ENCODE assay signal across 26 cellular contexts in genomic region chr18:74256190-74256589, GRCh38. TPM values are rescaled to one million over a fixed set of nuclear protein-coding genes. Genes with fewer than 3 reads are reported as not detected.
DNase-seq lines count a peak whose midpoint lies in the region; ATAC-seq and TF ChIP-seq lines count a peak whose summit lies in the region.
"Had no signal": no experiment of that assay in that cellular context is flagged by ENCODE, and none has a peak within 500 bp of the region (broad histone marks: within the 10 kb centered on the region; RNA-seq: fewer than 3 reads in every experiment).

No MANE protein-coding gene starts in this region.

- WGBS in HUES64: 56% methylated on average over 5 of the region's 5 CpGs
- WGBS in hepatocyte (ENCODE audit: low lambda C conversion rate, missing lambda C conversion rate): 45% methylated on average over 5 of the region's 5 CpGs
- WGBS in smooth muscle cell (ENCODE audit: low lambda C conversion rate): 18% methylated on average over 5 of the region's 5 CpGs

- H3K79me2 ChIP-seq in hepatocyte: peaks cover 15% of the 10 kb centered on the region
- H3K79me2 ChIP-seq in smooth muscle cell (ENCODE audit: low read depth): no peaks in the 10 kb centered on the region

- peak overlapping the region; percentile 13 for H3K4me2 ChIP-seq in hepatocyte
- H3K4me2 ChIP-seq in smooth muscle cell: peak overlapping the region; percentile 66
- H3K4me2 ChIP-seq: KMS-11 had no signal

- H3K9me3 ChIP-seq in HUES64 (ENCODE audit: insufficient read depth, low read depth, low read length) (no peaks in the 10 kb centered on the region), hepatocyte (ENCODE audit: low read depth) (no peaks in the 10 kb centered on the region), smooth muscle cell (replicated peaks; ENCODE audit: low read depth) (no peaks in the 10 kb centered on the region)
- H3K9me3 ChIP-seq: gastrocnemius medialis, pancreas had no signal

- H3K9me2 ChIP-seq in hepatocyte (replicated peaks; ENCODE audit: insufficient read depth): no peaks in the 10 kb centered on the region

- H3K27ac ChIP-seq in HUES64 (ENCODE audit: low read depth, low read length) (0 out of 2 replicates have a peak overlapping the region, but pooled peaks have one; percentile 7), hepatocyte (peak overlapping the region; percentile 39), smooth muscle cell (ENCODE audit: low read depth) (peak overlapping the region; percentile 39)
- H3K27ac ChIP-seq: gastrocnemius medialis, KMS-11 had no signal

- ATAC-seq in HG02938 (IDR thresholded peaks at IDR 0.05; ENCODE audit: unreplicated experiment) (no peak), GM21447 (IDR thresholded peaks at IDR 0.05; ENCODE audit: unreplicated experiment) (no peak), GM19455 (IDR thresholded peaks at IDR 0.05; ENCODE audit: unreplicated experiment) (no peak)
- ATAC-seq: CD8-positive, alpha-beta T cell; esophagus mucosa; gastrocnemius medialis; naive thymus-derived CD8-positive, alpha-beta T cell had no signal

- no peak overlapping the region for H3K4me3 ChIP-seq in HUES64 (ENCODE audit: low read length)
- no peak overlapping the region for H3K4me3 ChIP-seq in hepatocyte
- H3K4me3 ChIP-seq in smooth muscle cell: no peak overlapping the region
- H3K4me3 ChIP-seq: gastrocnemius medialis, pancreas had no signal

- peaks cover 24% of the 10 kb centered on the region for H3F3A ChIP-seq in smooth muscle cell (ENCODE audit: low read depth)

- TF ChIP-seq CTCF in hepatocyte (IDR thresholded peaks at IDR 0.05; ENCODE audit: poor library complexity): no peak
- no peak for TF ChIP-seq CTCF in smooth muscle cell (IDR thresholded peaks at IDR 0.05; ENCODE audit: borderline replicate concordance, insufficient read depth, poor library complexity, severe bottlenecking)

- H2AFZ ChIP-seq in hepatocyte (no peak overlapping the region), smooth muscle cell (ENCODE audit: low read depth) (no peak overlapping the region)

- peaks cover 29% of the 10 kb centered on the region for H3K4me1 ChIP-seq in HUES64 (ENCODE audit: insufficient read depth, low read length)
- peaks cover 25% of the 10 kb centered on the region for H3K4me1 ChIP-seq in hepatocyte (ENCODE audit: insufficient read depth)
- peaks cover 21% of the 10 kb centered on the region for H3K4me1 ChIP-seq in smooth muscle cell (ENCODE audit: low read depth)

- peak; percentile 47 for DNase-seq in cerebellar cortex (ENCODE audit: low spot score)
- DNase-seq in hepatocyte (ENCODE audit: low spot score): no peak
- DNase-seq in smooth muscle cell (lab: John Stamatoyannopoulos, UW; ENCODE audit: unreplicated experiment): no peak
- DNase-seq in SHP77 treated with DMSO at 0.1 percent for 48 hours (lab: John Stamatoyannopoulos, UW): no peak
- DNase-seq: activated CD4-positive, alpha-beta T cell treated with anti-CD3 and anti-CD28 coated beads, Interleukin-2, amount 10 ng/mL, durations not matched to agents 7 days and 5 days; CD8-positive, alpha-beta T cell; DMS153; effector CD8-positive, alpha-beta T cell; gastrocnemius medialis; GF-D8; kidney; mesenchymal stem cell; naive thymus-derived CD8-positive, alpha-beta T cell; NCI-H526 treated with DMSO at 0.1 percent for 48 hours; pancreas; stimulated activated CD4-positive, alpha-beta T cell treated with anti-CD3 and anti-CD28 coated beads, Interleukin-1b, Interleukin-23, amount 100 ng/mL, for 48 hours had no signal

- H3K27me3 ChIP-seq in HUES64 (ENCODE audit: insufficient read depth, low read length): no peaks in the 10 kb centered on the region
- no peaks in the 10 kb centered on the region for H3K27me3 ChIP-seq in hepatocyte
- no peaks in the 10 kb centered on the region for H3K27me3 ChIP-seq in smooth muscle cell (ENCODE audit: low read depth)
- H3K27me3 ChIP-seq: gastrocnemius medialis, pancreas had no signal

- H3K36me3 ChIP-seq in HUES64 (ENCODE audit: insufficient read depth, low read length): peaks cover 9% of the 10 kb centered on the region
- H3K36me3 ChIP-seq in hepatocyte (replicated peaks; ENCODE audit: insufficient read depth, low read depth): no peaks in the 10 kb centered on the region
- no peaks in the 10 kb centered on the region for H3K36me3 ChIP-seq in smooth muscle cell (ENCODE audit: low read depth)

- H3K9ac ChIP-seq in HUES64 (ENCODE audit: low read depth, low read length): no peak overlapping the region
- H3K9ac ChIP-seq in smooth muscle cell (ENCODE audit: low read depth): no peak overlapping the region
- H3K9ac ChIP-seq: KMS-11 had no signal

- H4K20me1 ChIP-seq in hepatocyte (ENCODE audit: insufficient read depth, poor library complexity, severe bottlenecking) (no peaks in the 10 kb centered on the region), smooth muscle cell (ENCODE audit: low read depth) (no peaks in the 10 kb centered on the region)

RNA-seq across cellular contexts. Expression of gene CYB5A, which starts 35.6 kb away (rescaled TPM):
- 79.3 TPM for polyA plus RNA-seq in HUES64 (2013, experiment 1 of 2)
- polyA plus RNA-seq in HUES64 (2013, experiment 2 of 2): 90.3 TPM
- total RNA-seq in hepatocyte (259 and 273 TPM in 2 replicates), smooth muscle cell (52.8 and 61.5 TPM in 2 replicates)
- polyA plus RNA-seq in hepatocyte (358 and 457 TPM in 2 replicates), smooth muscle cell (77.6 and 83.2 TPM in 2 replicates)

RNA-seq across cellular contexts. Expression of gene C18orf63, which starts 59.4 kb away (rescaled TPM):
- polyA plus RNA-seq in HUES64 (2013, experiment 1 of 2): not detected
- polyA plus RNA-seq in HUES64 (2013, experiment 2 of 2): not detected
- total RNA-seq in hepatocyte (not detected in 2 replicates), smooth muscle cell (not detected in 2 replicates)
- polyA plus RNA-seq in hepatocyte (not detected in 2 replicates), smooth muscle cell (not detected in 2 replicates)
- total RNA-seq: activated CD4-positive, alpha-beta T cell treated with anti-CD3 and anti-CD28 coated beads, Interleukin-2, amount 10 ng/mL, durations not matched to agents 7 days and 5 days; astrocyte; CD8-positive, alpha-beta T cell; chondrocyte; esophagus mucosa; gastrocnemius medialis; kidney; naive thymus-derived CD8-positive, alpha-beta T cell; pancreas; temporal lobe had no signal
- polyA plus RNA-seq: AG04450; naive thymus-derived CD8-positive, alpha-beta T cell; pancreas had no signal
